In the genomic region with DNA sequence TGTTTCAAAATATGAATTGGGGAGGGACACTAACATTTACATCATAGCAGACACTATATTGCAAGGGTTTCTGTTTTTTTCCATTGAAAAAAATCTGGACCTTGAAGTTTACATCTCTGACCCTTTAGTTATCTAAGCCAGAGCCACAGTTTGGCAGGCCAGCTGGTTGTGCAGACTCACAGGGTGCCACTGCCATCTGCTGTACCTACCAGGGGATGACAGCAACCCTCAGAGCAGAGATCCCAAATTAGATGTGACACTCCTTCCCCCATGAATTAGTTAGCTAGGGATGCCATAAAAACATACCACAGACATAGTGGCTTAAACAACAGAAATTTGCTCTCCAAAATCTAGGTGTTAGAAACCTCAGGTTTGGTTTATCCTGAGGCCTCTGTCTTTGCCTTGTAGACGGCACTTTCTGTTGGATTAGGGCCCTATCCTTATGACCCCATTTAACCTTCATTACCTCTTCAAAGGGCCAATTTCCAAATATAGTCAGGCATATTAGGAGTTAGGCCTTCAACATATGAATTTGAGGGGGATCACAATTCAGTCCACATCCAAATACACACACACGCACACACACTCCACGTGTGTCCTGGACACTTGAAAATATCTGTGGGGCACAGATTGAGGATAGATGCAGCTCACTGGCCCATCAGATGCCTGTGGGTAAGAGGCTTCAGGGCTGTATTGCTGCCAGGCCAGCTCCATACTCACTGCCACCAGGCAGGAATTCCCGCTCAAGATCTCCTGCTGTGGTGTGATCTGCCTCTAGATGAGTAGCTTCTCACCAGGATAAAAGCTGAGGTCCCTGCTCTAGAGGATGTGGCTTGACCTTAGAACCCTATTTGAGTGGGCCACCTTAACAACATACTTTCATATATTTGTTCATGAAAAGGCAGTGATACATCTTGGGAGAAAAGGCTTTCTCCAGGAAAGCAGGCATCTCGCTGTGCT, we compare ENCODE assay signal across 9 cellular contexts.
DNase-seq lines count a peak whose midpoint lies in the region; ATAC-seq and TF ChIP-seq lines count a peak whose summit lies in the region.
"Had no signal": no experiment of that assay in that cellular context is flagged by ENCODE, and none has a peak within 500 bp of the region (broad histone marks: within the 10 kb centered on the region; RNA-seq: fewer than 3 reads in every experiment).

No MANE protein-coding gene starts in this region.

- peak; percentile 1 for DNase-seq in SKM-1 treated with dmso at 0.1 percent for 144 hours (lab: John Stamatoyannopoulos, UW; ENCODE audit: unreplicated experiment)
- DNase-seq in SKM-1 (lab: John Stamatoyannopoulos, UW; ENCODE audit: unreplicated experiment) = no peak
- DNase-seq in NCI-H774 (lab: John Stamatoyannopoulos, UW) = peak; percentile 62
- DNase-seq in endothelial cell (ENCODE audit: low spot score) = peak; percentile 46
- peak; percentile 73 for DNase-seq in neural progenitor cell (ENCODE audit: low spot score)
- DNase-seq in activated T-cell treated with anti-CD3 and anti-CD28 coated beads, Interleukin-2, amount 50 U/mL, for 24 hours = no peak
- DNase-seq in T-helper 2 cell treated with Interferon-gamma antibody and Interleukin-4, amounts not matched to agents 5 μg/mL and 100 μg/mL, for 36 hours (ENCODE audit: low spot score) = no peak
- DNase-seq: CD4-positive, CD25-positive, alpha-beta regulatory T cell had no signal

- H3K4me1 Mint-ChIP-seq in endothelial cell (ENCODE audit: unreplicated experiment) (peaks cover 6% of the 10 kb centered on the region), neural progenitor cell (peaks cover 21% of the 10 kb centered on the region)
- H3K4me1 Mint-ChIP-seq in activated T-cell treated with anti-CD3 and anti-CD28 coated beads, Interleukin-2, amount 50 U/mL, for 24 hours (ENCODE audit: low read depth) = no peaks in the 10 kb centered on the region
- no peaks in the 10 kb centered on the region for H3K4me1 Mint-ChIP-seq in T-helper 2 cell treated with Interferon-gamma antibody and Interleukin-4, amounts not matched to agents 5 μg/mL and 100 μg/mL, for 36 hours (ENCODE audit: low read depth)
- H3K4me1 Mint-ChIP-seq: CD4-positive, CD25-positive, alpha-beta regulatory T cell had no signal

- no peak overlapping the region for H3K9ac ChIP-seq in neural progenitor cell

- H3K4me1 ChIP-seq in neural progenitor cell = peaks cover 18% of the 10 kb centered on the region

- no peaks in the 10 kb centered on the region for H3K27me3 ChIP-seq in neural progenitor cell

- TF ChIP-seq CTCF in endothelial cell (IDR thresholded peaks at IDR 0.05; ENCODE audit: unreplicated experiment) (peak; percentile 41), neural progenitor cell (IDR thresholded peaks at IDR 0.05) (peak; percentile 76)

- no peaks in the 10 kb centered on the region for H3K9me3 ChIP-seq in neural progenitor cell (ENCODE audit: low read depth)

- no peaks in the 10 kb centered on the region for H3F3A ChIP-seq in neural progenitor cell (ENCODE audit: low read depth)

- H3K27ac Mint-ChIP-seq in endothelial cell (ENCODE audit: unreplicated experiment) (no peak overlapping the region), neural progenitor cell (no peak overlapping the region)
- H3K27ac Mint-ChIP-seq in activated T-cell treated with anti-CD3 and anti-CD28 coated beads, Interleukin-2, amount 50 U/mL, for 24 hours = no peak overlapping the region
- H3K27ac Mint-ChIP-seq in T-helper 2 cell treated with Interferon-gamma antibody and Interleukin-4, amounts not matched to agents 5 μg/mL and 100 μg/mL, for 36 hours = no peak overlapping the region
- H3K27ac Mint-ChIP-seq: CD4-positive, CD25-positive, alpha-beta regulatory T cell had no signal

- H3K36me3 Mint-ChIP-seq in endothelial cell (ENCODE audit: low read depth, unreplicated experiment) (no peaks in the 10 kb centered on the region), neural progenitor cell (no peaks in the 10 kb centered on the region)
- H3K36me3 Mint-ChIP-seq in activated T-cell treated with anti-CD3 and anti-CD28 coated beads, Interleukin-2, amount 50 U/mL, for 24 hours (ENCODE audit: low read depth) = no peaks in the 10 kb centered on the region
- no peaks in the 10 kb centered on the region for H3K36me3 Mint-ChIP-seq in T-helper 2 cell treated with Interferon-gamma antibody and Interleukin-4, amounts not matched to agents 5 μg/mL and 100 μg/mL, for 36 hours (ENCODE audit: low read depth)
- H3K36me3 Mint-ChIP-seq: CD4-positive, CD25-positive, alpha-beta regulatory T cell had no signal

- H3K9me3 Mint-ChIP-seq in endothelial cell (ENCODE audit: unreplicated experiment) (no peaks in the 10 kb centered on the region), neural progenitor cell (no peaks in the 10 kb centered on the region)
- H3K9me3 Mint-ChIP-seq in activated T-cell treated with anti-CD3 and anti-CD28 coated beads, Interleukin-2, amount 50 U/mL, for 24 hours = no peaks in the 10 kb centered on the region
- no peaks in the 10 kb centered on the region for H3K9me3 Mint-ChIP-seq in T-helper 2 cell treated with Interferon-gamma antibody and Interleukin-4, amounts not matched to agents 5 μg/mL and 100 μg/mL, for 36 hours

- H3K36me3 ChIP-seq in neural progenitor cell = no peaks in the 10 kb centered on the region

- no peak overlapping the region for H3K27ac ChIP-seq in neural progenitor cell

- no peak for ATAC-seq in HG03439 (IDR thresholded peaks at IDR 0.05; ENCODE audit: unreplicated experiment)

- H3K27me3 Mint-ChIP-seq in endothelial cell (ENCODE audit: unreplicated experiment) (no peaks in the 10 kb centered on the region), neural progenitor cell (ENCODE audit: insufficient read depth, low read depth) (peaks cover 2% of the 10 kb centered on the region)
- no peaks in the 10 kb centered on the region for H3K27me3 Mint-ChIP-seq in activated T-cell treated with anti-CD3 and anti-CD28 coated beads, Interleukin-2, amount 50 U/mL, for 24 hours
- H3K27me3 Mint-ChIP-seq in T-helper 2 cell treated with Interferon-gamma antibody and Interleukin-4, amounts not matched to agents 5 μg/mL and 100 μg/mL, for 36 hours (ENCODE audit: low read depth) = no peaks in the 10 kb centered on the region
- H3K27me3 Mint-ChIP-seq: CD4-positive, CD25-positive, alpha-beta regulatory T cell had no signal

- H3K4me2 ChIP-seq in neural progenitor cell = no peak overlapping the region

- H2AFZ ChIP-seq in neural progenitor cell (replicated peaks) = no peak overlapping the region

- no peaks in the 10 kb centered on the region for H4K20me1 ChIP-seq in neural progenitor cell (ENCODE audit: low read depth)

- H3K79me2 ChIP-seq in neural progenitor cell (ENCODE audit: low read depth) = no peaks in the 10 kb centered on the region

- H3K4me3 ChIP-seq in neural progenitor cell = no peak overlapping the region

- no peak overlapping the region for H3K4me3 Mint-ChIP-seq in endothelial cell (ENCODE audit: unreplicated experiment)
- no peak overlapping the region for H3K4me3 Mint-ChIP-seq in neural progenitor cell
- no peak overlapping the region for H3K4me3 Mint-ChIP-seq in activated T-cell treated with anti-CD3 and anti-CD28 coated beads, Interleukin-2, amount 50 U/mL, for 24 hours
- no peak overlapping the region for H3K4me3 Mint-ChIP-seq in T-helper 2 cell treated with Interferon-gamma antibody and Interleukin-4, amounts not matched to agents 5 μg/mL and 100 μg/mL, for 36 hours
- H3K4me3 Mint-ChIP-seq: CD4-positive, CD25-positive, alpha-beta regulatory T cell had no signal

Comparison
In these comparisons a context has a peak if more than half of its experiments do, and no peak if none do; other contexts are left out.
1. DNase-seq: peak in SKM-1 treated with dmso at 0.1 percent for 144 hours (single experiment), NCI-H774 (single experiment), endothelial cell (single experiment) and neural progenitor cell (single experiment); none in SKM-1 (single experiment), activated T-cell treated with anti-CD3 and anti-CD28 coated beads, Interleukin-2, amount 50 U/mL, for 24 hours (single experiment) and T-helper 2 cell treated with Interferon-gamma antibody and Interleukin-4, amounts not matched to agents 5 μg/mL and 100 μg/mL, for 36 hours (single experiment).